Comparison of ENCODE assay signal across 25 cellular contexts in genomic region chr5:179336126-179336870, GRCh38. TPM values are rescaled to one million over a fixed set of nuclear protein-coding genes. Genes with fewer than 3 reads are reported as not detected.
"Had no signal": no experiment of that assay in that cellular context is flagged by ENCODE, and none has a peak within 500 bp of the region (broad histone marks: within the 10 kb centered on the region; RNA-seq: fewer than 3 reads in every experiment).

No MANE protein-coding gene starts in this region.

- ATAC-seq: activated CD8-positive, alpha-beta T cell treated with anti-CD3 and anti-CD28 coated beads for 36 hours; activated naive CD8-positive, alpha-beta T cell treated with anti-CD3 and anti-CD28 coated beads, Interleukin-2, amount 50 U/mL, for 24 hours; heart right ventricle; left colon; stimulated activated effector memory CD8-positive, alpha-beta T cell treated with anti-CD3 and anti-CD28 coated beads, Interleukin-12 subunit alpha, Interleukin-12 subunit beta, amount 100 ng/mL, for 72 hours; T-cell had no signal

- H3K27ac Mint-ChIP-seq: activated CD8-positive, alpha-beta T cell treated with anti-CD3 and anti-CD28 coated beads for 36 hours; activated naive CD4-positive, alpha-beta T cell treated with anti-CD3 and anti-CD28 coated beads, Interleukin-2, amount 10 ng/mL, durations not matched to agents 7 days and 5 days; activated naive CD8-positive, alpha-beta T cell treated with anti-CD3 and anti-CD28 coated beads, Interleukin-2, amount 50 U/mL, for 24 hours; activated T-cell treated with anti-CD3 and anti-CD28 coated beads, Interleukin-2, amount 50 U/mL, for 24 hours; activated T-helper 2 cell treated with anti-CD3 and anti-CD28 coated beads, Interferon-gamma antibody, Interleukin-2, Interleukin-4, amounts not matched to agents 10 μg/mL and 5 μg/mL and 100 μg/mL, durations not matched to agents 14 hours and 24 hours and 36 hours; dendritic cell treated with granulocyte-macrophage colony-stimulating factor and Interleukin-4, amounts not matched to agents 40 ng/mL and 50 ng/mL, for 4 days; nephron progenitor cell; stimulated activated effector memory CD8-positive, alpha-beta T cell treated with anti-CD3 and anti-CD28 coated beads, Interleukin-12 subunit alpha, Interleukin-12 subunit beta, amount 100 ng/mL, for 72 hours; T-cell; type B pancreatic cell had no signal

- H3K4me3 Mint-ChIP-seq: activated CD8-positive, alpha-beta T cell treated with anti-CD3 and anti-CD28 coated beads for 36 hours; activated naive CD4-positive, alpha-beta T cell treated with anti-CD3 and anti-CD28 coated beads, Interleukin-2, amount 10 ng/mL, durations not matched to agents 7 days and 5 days; activated naive CD8-positive, alpha-beta T cell treated with anti-CD3 and anti-CD28 coated beads, Interleukin-2, amount 50 U/mL, for 24 hours; activated T-cell treated with anti-CD3 and anti-CD28 coated beads, Interleukin-2, amount 50 U/mL, for 24 hours; dendritic cell treated with granulocyte-macrophage colony-stimulating factor and Interleukin-4, amounts not matched to agents 40 ng/mL and 50 ng/mL, for 4 days; nephron progenitor cell; stimulated activated effector memory CD8-positive, alpha-beta T cell treated with anti-CD3 and anti-CD28 coated beads, Interleukin-12 subunit alpha, Interleukin-12 subunit beta, amount 100 ng/mL, for 72 hours; T-cell; type B pancreatic cell had no signal

- H3K9me3 ChIP-seq: ascending aorta, esophagus muscularis mucosa, heart right ventricle, stomach, testis had no signal

- DNase-seq: activated CD4-positive, alpha-beta T cell treated with anti-CD3 and anti-CD28 coated beads for 48 hours; activated CD4-positive, CD25-positive, alpha-beta regulatory T cell; activated CD8-positive, alpha-beta T cell treated with anti-CD3 and anti-CD28 coated beads for 36 hours; activated naive CD4-positive, alpha-beta T cell treated with anti-CD3 and anti-CD28 coated beads, Interleukin-2, amount 10 ng/mL, durations not matched to agents 7 days and 5 days; activated naive CD8-positive, alpha-beta T cell treated with anti-CD3 and anti-CD28 coated beads, Interleukin-2, amount 50 U/mL, for 24 hours; activated T-cell treated with anti-CD3 and anti-CD28 coated beads, Interleukin-2, amount 50 U/mL, for 24 hours; effector CD8-positive, alpha-beta T cell; heart right ventricle; left colon; mammary epithelial cell; nephron progenitor cell; occipital lobe; stimulated activated CD4-positive, alpha-beta T cell treated with anti-CD3 and anti-CD28 coated beads, Interleukin-15, amount 100 ng/mL, for 24 hours; stimulated activated CD4-positive, alpha-beta T cell treated with anti-CD3 and anti-CD28 coated beads, Interleukin-4, amount 100 ng/mL, for 1 hour; stomach; T-cell; testis had no signal

- H3K27me3 ChIP-seq: ascending aorta, testis had no signal

- H3K27ac ChIP-seq: ascending aorta, esophagus muscularis mucosa, heart right ventricle, SK-N-MC, skin epidermis, stomach, testis had no signal

- H3K4me1 Mint-ChIP-seq: activated naive CD4-positive, alpha-beta T cell treated with anti-CD3 and anti-CD28 coated beads, Interleukin-2, amount 10 ng/mL, durations not matched to agents 7 days and 5 days; activated naive CD8-positive, alpha-beta T cell treated with anti-CD3 and anti-CD28 coated beads, Interleukin-2, amount 50 U/mL, for 24 hours; stimulated activated effector memory CD8-positive, alpha-beta T cell treated with anti-CD3 and anti-CD28 coated beads, Interleukin-12 subunit alpha, Interleukin-12 subunit beta, amount 100 ng/mL, for 72 hours; T-cell had no signal

- H3K36me3 Mint-ChIP-seq: activated naive CD4-positive, alpha-beta T cell treated with anti-CD3 and anti-CD28 coated beads, Interleukin-2, amount 10 ng/mL, durations not matched to agents 7 days and 5 days; stimulated activated effector memory CD8-positive, alpha-beta T cell treated with anti-CD3 and anti-CD28 coated beads, Interleukin-12 subunit alpha, Interleukin-12 subunit beta, amount 100 ng/mL, for 72 hours; T-cell; type B pancreatic cell had no signal

- H3K36me3 ChIP-seq: stomach had no signal

- H3K4me1 ChIP-seq: ascending aorta, heart right ventricle, testis had no signal

- H3K9me3 Mint-ChIP-seq: activated CD8-positive, alpha-beta T cell treated with anti-CD3 and anti-CD28 coated beads for 36 hours; activated naive CD4-positive, alpha-beta T cell treated with anti-CD3 and anti-CD28 coated beads, Interleukin-2, amount 10 ng/mL, durations not matched to agents 7 days and 5 days; activated naive CD8-positive, alpha-beta T cell treated with anti-CD3 and anti-CD28 coated beads, Interleukin-2, amount 50 U/mL, for 24 hours; activated T-cell treated with anti-CD3 and anti-CD28 coated beads, Interleukin-2, amount 50 U/mL, for 24 hours; activated T-helper 2 cell treated with anti-CD3 and anti-CD28 coated beads, Interferon-gamma antibody, Interleukin-2, Interleukin-4, amounts not matched to agents 10 μg/mL and 5 μg/mL and 100 μg/mL, durations not matched to agents 14 hours and 24 hours and 36 hours; dendritic cell treated with granulocyte-macrophage colony-stimulating factor and Interleukin-4, amounts not matched to agents 40 ng/mL and 50 ng/mL, for 4 days; nephron progenitor cell; stimulated activated effector memory CD8-positive, alpha-beta T cell treated with anti-CD3 and anti-CD28 coated beads, Interleukin-12 subunit alpha, Interleukin-12 subunit beta, amount 100 ng/mL, for 72 hours; T-cell; type B pancreatic cell had no signal

- H3K4me3 ChIP-seq: ascending aorta, esophagus muscularis mucosa, heart right ventricle, SK-N-MC, skin epidermis, stomach, testis had no signal

RNA-seq across cellular contexts. Expression of gene ADAMTS2, which starts 9.0 kb away (rescaled TPM):
- total RNA-seq: activated CD8-positive, alpha-beta T cell treated with anti-CD3 and anti-CD28 coated beads for 36 hours; activated T-helper 2 cell treated with anti-CD3 and anti-CD28 coated beads, Interferon-gamma antibody, Interleukin-2, Interleukin-4, amounts not matched to agents 10 μg/mL and 5 μg/mL and 100 μg/mL, durations not matched to agents 14 hours and 24 hours and 36 hours had no signal
